In the genomic region with DNA sequence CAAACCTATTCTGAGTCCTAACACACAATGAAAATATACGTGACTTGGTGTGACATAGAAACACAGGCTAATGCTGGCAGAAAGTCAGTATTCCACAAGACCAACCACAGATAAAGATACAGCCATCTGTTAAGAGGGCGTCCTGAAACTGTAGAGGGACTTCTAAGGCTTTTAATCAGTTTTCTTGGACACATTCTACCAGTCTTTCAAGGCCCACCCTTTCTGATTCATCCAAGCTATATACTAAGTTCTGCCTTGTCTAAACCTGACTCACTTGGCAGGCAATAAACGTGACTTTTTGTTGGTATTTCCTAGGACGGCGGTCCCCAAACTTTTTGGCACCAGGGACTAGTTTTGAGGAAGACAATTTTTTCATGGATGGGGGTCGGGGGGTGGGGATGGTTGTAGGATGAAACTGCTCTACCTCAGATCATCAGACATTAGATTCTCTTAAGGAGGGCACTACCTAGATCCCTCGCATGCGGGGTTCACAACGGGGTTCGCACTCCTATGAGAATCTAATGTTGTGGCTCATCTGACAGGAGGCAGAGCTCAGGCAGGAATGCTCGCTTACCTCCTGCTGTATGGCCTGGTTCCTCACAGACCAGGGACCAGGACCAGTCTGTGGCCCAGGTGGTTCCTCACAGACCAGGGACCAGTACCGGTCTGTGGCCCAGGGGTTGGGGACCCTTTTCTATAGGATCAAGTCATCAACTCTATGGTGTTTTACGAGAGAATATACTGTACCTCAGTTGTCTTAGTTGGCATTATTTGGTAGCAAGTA, we compare ENCODE assay signal across 31 cellular contexts.
A peak's percentile ranks its signal among the peaks of the same experiment; 100 is the strongest.
DNase-seq lines count a peak whose midpoint lies in the region; ATAC-seq, FAIRE-seq and TF ChIP-seq lines count a peak whose summit lies in the region.
"Had no signal": no experiment of that assay in that cellular context is flagged by ENCODE, and none has a peak within 500 bp of the region (broad histone marks: within the 10 kb centered on the region; RNA-seq: fewer than 3 reads in every experiment).

No MANE protein-coding gene starts in this region.

- CTCF ChIA-PET in HepG2 (lab: Yijun Ruan, JAX; ENCODE audit: low intra/inter-chr PET ratio, low total read pairs): no interaction called here

- no peak for TF ChIP-seq RAD21 in HepG2 (CRISPR knock-in tag; IDR thresholded peaks at IDR 0.05)

- H3K27me3 ChIP-seq in RWPE2 (ENCODE audit: insufficient read depth, poor library complexity, severe bottlenecking) (no peaks in the 10 kb centered on the region), HepG2 (ENCODE audit: control insufficient read depth in 1 of 2, insufficient read depth in 2 of 2, low read length in 2 of 2) (no peaks in the 10 kb centered on the region)
- H3K27me3 ChIP-seq: BLaER1 treated with 17β-estradiol and CSF1 and Interleukin-3, amounts not matched to agents 10 nM and 100 nM; breast epithelium; colonic mucosa; thyroid gland; vagina had no signal

- intact Hi-C loops in HepG2 (cut with micrococcal nuclease; ENCODE audit: unreplicated experiment): no loop called here

- H3K9ac ChIP-seq in HepG2 (ENCODE audit: insufficient read depth, low read depth, low read length): no peak overlapping the region
- H3K9ac ChIP-seq: BLaER1 treated with 17β-estradiol and CSF1 and Interleukin-3, amounts not matched to agents 10 nM and 100 nM had no signal

- ATAC-seq in RWPE2 (ENCODE audit: low read depth) (peak; percentile 46; the same call in 1 of the 3 replicates), HepG2 (peak; percentile 48), GM21786 (IDR thresholded peaks at IDR 0.05; ENCODE audit: unreplicated experiment) (no peak), HG03457 (IDR thresholded peaks at IDR 0.05; ENCODE audit: unreplicated experiment) (no peak), HG03108 (IDR thresholded peaks at IDR 0.05; ENCODE audit: unreplicated experiment) (no peak)
- ATAC-seq: activated CD4-positive, CD25-positive, alpha-beta regulatory T cell treated with anti-CD3 and anti-CD28 coated beads, Interleukin-2, amount 50 U/mL, for 24 hours; naive thymus-derived CD4-positive, alpha-beta T cell; stimulated activated naive CD8-positive, alpha-beta T cell treated with anti-CD3 and anti-CD28 coated beads, Interleukin-15, amount 100 ng/mL, for 72 hours had no signal

- no peak overlapping the region for H3K4me3 ChIP-seq in RWPE2 (ENCODE audit: severe bottlenecking)
- H3K4me3 ChIP-seq in epithelial cell of esophagus (ENCODE audit: low read length): no peak overlapping the region
- no peak overlapping the region for H3K4me3 ChIP-seq in HepG2 (replicated peaks in 1 of 3; ENCODE audit: insufficient read depth in 1 of 3, low read depth in 2 of 3, low read length in 3 of 3)
- H3K4me3 ChIP-seq: BLaER1 treated with 17β-estradiol and CSF1 and Interleukin-3, amounts not matched to agents 10 nM and 100 nM; breast epithelium; colonic mucosa; HAP-1; skin epidermis; thyroid gland; vagina had no signal

- 97% methylated on average over 13 of the region's 13 CpGs for WGBS in HepG2 (ENCODE audit: low lambda C conversion rate)

- no peak for DNase-seq in H54 (ENCODE audit: insufficient read length, low spot score)
- DNase-seq in RWPE2 (ENCODE audit: low spot score): no peak
- DNase-seq in epithelial cell of esophagus (ENCODE audit: low read depth): peak; percentile 46
- DNase-seq in HepG2 (ENCODE audit: low spot score): no peak
- no peak for DNase-seq in GM19240 (ENCODE audit: insufficient read length, low spot score)
- DNase-seq: activated CD4-positive, alpha-beta T cell treated with anti-CD3 and anti-CD28 coated beads, Interleukin-2, amount 50 U/mL, for 48 hours; activated CD8-positive, alpha-beta memory T cell treated with anti-CD3 and anti-CD28 coated beads, Interleukin-2, amount 50 U/mL, for 4 hours; activated naive CD4-positive, alpha-beta T cell treated with anti-CD3 and anti-CD28 coated beads, Interleukin-2, amount 10 ng/mL, durations not matched to agents 7 days and 5 days; amygdala; Caco-2; colonic mucosa; DMS79 treated with DMSO at 0.1 percent for 48 hours; effector CD8-positive, alpha-beta T cell; hypothalamus; immature natural killer cell; Kasumi-1; naive thymus-derived CD4-positive, alpha-beta T cell; NCI-H446 treated with DMSO at 0.1 percent for 48 hours; SHP77 treated with DMSO at 0.1 percent for 48 hours; stimulated activated CD8-positive, alpha-beta memory T cell treated with anti-CD3 and anti-CD28 coated beads, Interleukin-4, amount 100 ng/mL, for 48 hours; stimulated activated naive CD8-positive, alpha-beta T cell treated with anti-CD3 and anti-CD28 coated beads, Interleukin-15, amount 100 ng/mL, for 72 hours; thyroid gland had no signal

- H3K9me3 ChIP-seq in RWPE2 (ENCODE audit: severe bottlenecking): no peaks in the 10 kb centered on the region
- no peaks in the 10 kb centered on the region for H3K9me3 ChIP-seq in HepG2 (ENCODE audit: low read length)
- H3K9me3 ChIP-seq: BLaER1 treated with 17β-estradiol and CSF1 and Interleukin-3, amounts not matched to agents 10 nM and 100 nM; breast epithelium; Caco-2; colonic mucosa; HAP-1; thyroid gland; vagina had no signal

- POLR2A ChIA-PET in HepG2 (lab: Yijun Ruan, JAX): no interaction called here

- FAIRE-seq in H54 (lab: Jason Lieb, UNC) (peak; percentile 52), HepG2 (lab: Jason Lieb, UNC) (no peak)

- BruUV-seq in HepG2 (replicated peaks; lab: Mats Ljungman, UMichigan): no TSS peak

- H4K20me1 ChIP-seq in HepG2 (ENCODE audit: insufficient read depth, low read length): no peaks in the 10 kb centered on the region

- H3K4me1 ChIP-seq in RWPE2 (ENCODE audit: insufficient read depth, poor library complexity, severe bottlenecking) (no peaks in the 10 kb centered on the region), HepG2 (ENCODE audit: insufficient read depth, low read length) (no peaks in the 10 kb centered on the region)
- H3K4me1 ChIP-seq: breast epithelium, Caco-2, colonic mucosa, HAP-1 had no signal

- no peak for TF ChIP-seq POLR2A in H54 (IDR thresholded peaks at IDR 0.05; ENCODE audit: low read depth, low read length)
- TF ChIP-seq POLR2A in HepG2 (IDR thresholded peaks at IDR 0.05; ENCODE audit: insufficient read depth in 1 of 2, low read depth in 2 of 2, low read length in 2 of 2): peak; percentile 13 to 22; a peak in 1 of 4 replicates

- H3K79me2 ChIP-seq in HepG2 (ENCODE audit: insufficient read depth, low read length): no peaks in the 10 kb centered on the region

- H2AFZ ChIP-seq in HepG2 (ENCODE audit: low read length): no peak overlapping the region

- H3K36me3 ChIP-seq in RWPE2 (ENCODE audit: low read depth): peaks cover 32% of the 10 kb centered on the region
- peaks cover 2 to 16% of the 10 kb centered on the region in 2 experiments; a peak in 3 of 5 replicates for H3K36me3 ChIP-seq in HepG2 (replicated peaks in 1 of 2; ENCODE audit: control insufficient read depth in 1 of 2, insufficient read depth in 2 of 2, low read length in 2 of 2)
- H3K36me3 ChIP-seq: breast epithelium had no signal

- no peak for TF ChIP-seq CTCF in RWPE2 (IDR thresholded peaks at IDR 0.05; ENCODE audit: poor library complexity, severe bottlenecking)
- TF ChIP-seq CTCF in epithelial cell of esophagus (IDR thresholded peaks at IDR 0.05; ENCODE audit: insufficient read depth, low read depth, low read length, missing control alignments): no peak
- no peak for TF ChIP-seq CTCF in HepG2 (CRISPR knock-in tag; IDR thresholded peaks at IDR 0.05)

- TF ChIP-seq EP300 in HepG2 (IDR thresholded peaks at IDR 0.05; ENCODE audit: low read depth in 2 of 2, low read length in 2 of 2) (no peak), HepG2 (CRISPR knock-in tag; IDR thresholded peaks at IDR 0.05; ENCODE audit: borderline replicate concordance) (no peak)

- H3K4me2 ChIP-seq in HepG2 (ENCODE audit: low read depth, low read length): no peak overlapping the region
- H3K4me2 ChIP-seq: BLaER1 treated with 17β-estradiol and CSF1 and Interleukin-3, amounts not matched to agents 10 nM and 100 nM had no signal

- in situ Hi-C loops in HepG2 (cut with HindIII; ENCODE audit: extremely low pct_ligation_motif_present, low pct_unique_long_range_greater_than_20kb): no loop called here

- H3K27ac ChIP-seq in RWPE2 (ENCODE audit: poor library complexity, severe bottlenecking) (no peak overlapping the region), HepG2 (ENCODE audit: extremely low read length, insufficient read depth, low read length) (no peak overlapping the region)
- H3K27ac ChIP-seq: BLaER1 treated with 17β-estradiol and CSF1 and Interleukin-3, amounts not matched to agents 10 nM and 100 nM; breast epithelium; colonic mucosa; skin epidermis; thyroid gland; vagina had no signal

TF ChIP-seq in HepG2, 621 proteins besides CTCF, POLR2A, EP300 and RAD21 (continues in another document):
- TF ChIP-seq ZBTB42 (CRISPR knock-in tag; IDR thresholded peaks at IDR 0.05): no peak
- no peak for TF ChIP-seq GZF1 (CRISPR knock-in tag; IDR thresholded peaks at IDR 0.05)
- TF ChIP-seq PTBP1 (IDR thresholded peaks at IDR 0.05; ENCODE audit: low read depth, low read length, poor library complexity, severe bottlenecking): no peak

Comparison
In these comparisons a context has a peak if more than half of its experiments do, and no peak if none do; other contexts are left out.
1. ATAC-seq: peak in RWPE2 (single experiment) and HepG2 (single experiment); none in GM21786 (single experiment), HG03457 (single experiment) and HG03108 (single experiment).